ENCODE assay signal across 1 cellular context in genomic region chr5:30850871-30851270, GRCh38.
TF ChIP-seq lines count a peak whose summit lies in the region.

No MANE protein-coding gene starts in this region.

TF ChIP-seq in IMR-90, 13 proteins besides CTCF, POLR2A, EP300 and RAD21:
- TF ChIP-seq ELK1 (IDR thresholded peaks at IDR 0.05; ENCODE audit: borderline replicate concordance, low read depth, low read length) (no peak), CHD1 (IDR thresholded peaks at IDR 0.05; ENCODE audit: low read depth, low read length) (no peak), MAZ (IDR thresholded peaks at IDR 0.05; ENCODE audit: borderline replicate concordance, low read depth, low read length) (no peak), FOS (IDR thresholded peaks at IDR 0.05; ENCODE audit: low read depth, low read length) (no peak), SMC3 (IDR thresholded peaks at IDR 0.05; ENCODE audit: low read depth, low read length) (no peak), RFX5 (IDR thresholded peaks at IDR 0.05; ENCODE audit: low read depth, low read length) (no peak), MXI1 (IDR thresholded peaks at IDR 0.05; ENCODE audit: borderline replicate concordance, low read depth, low read length) (no peak), BHLHE40 (IDR thresholded peaks at IDR 0.05; ENCODE audit: low read depth, low read length) (no peak), USF2 (IDR thresholded peaks at IDR 0.05; ENCODE audit: low read depth, low read length) (no peak), RCOR1 (IDR thresholded peaks at IDR 0.05; ENCODE audit: insufficient replicate concordance, low read length) (no peak), MAFK (IDR thresholded peaks at IDR 0.05; ENCODE audit: low read depth, low read length) (no peak), CEBPB (IDR thresholded peaks at IDR 0.05; ENCODE audit: low read depth, low read length) (no peak), NFE2L2 (IDR thresholded peaks at IDR 0.05; ENCODE audit: low read depth, low read length) (no peak)
TF ChIP-seq in IMR-90: peak in this region for 0.
